Comparison of ENCODE assay signal across 8 cellular contexts in the genomic region with DNA sequence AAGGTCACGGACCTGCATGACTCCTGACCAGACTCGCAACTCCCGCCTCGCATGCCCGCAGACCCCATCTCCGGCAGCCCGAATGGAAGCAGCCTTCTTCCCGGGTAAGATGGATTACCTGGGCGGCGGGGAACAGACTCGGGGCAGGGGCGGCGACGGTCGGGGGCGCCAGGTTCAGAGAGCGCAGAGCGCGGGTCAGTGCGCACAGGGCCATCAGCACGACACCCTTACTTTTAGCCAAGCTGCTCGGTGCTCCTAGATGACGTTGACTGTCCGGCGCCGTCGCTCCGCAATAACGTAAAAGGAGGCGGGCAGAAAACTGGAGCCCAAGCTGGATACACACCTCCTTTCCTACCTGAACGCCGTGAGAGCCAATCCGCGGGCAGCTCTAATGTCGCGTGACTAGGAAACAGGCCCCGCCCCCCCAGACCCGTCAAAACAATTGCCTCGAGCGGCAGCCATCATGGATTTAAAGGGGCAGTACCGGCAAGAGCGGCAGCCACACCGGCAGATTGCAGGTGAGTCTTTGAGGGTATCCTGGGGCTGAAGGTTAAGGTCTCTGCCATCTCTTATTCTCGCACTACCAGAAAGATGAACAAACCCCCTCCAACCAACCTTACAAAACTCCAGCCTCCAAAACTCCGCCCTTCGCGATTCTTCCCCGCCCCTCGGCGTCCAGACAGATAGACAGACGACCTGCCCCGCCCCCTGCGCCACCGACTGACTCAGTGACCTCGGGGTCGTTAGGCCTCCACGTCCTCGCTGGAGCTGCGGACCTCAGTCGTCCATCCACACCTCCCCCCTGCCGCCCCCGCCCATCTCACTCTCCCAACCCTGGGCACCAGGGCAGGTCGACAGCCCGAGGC. TPM values are rescaled to one million over a fixed set of nuclear protein-coding genes. Genes with fewer than 3 reads are reported as not detected.
DNase-seq lines count a peak whose midpoint lies in the region; ATAC-seq and TF ChIP-seq lines count a peak whose summit lies in the region.

A gene (plus strand): TSS at position 464 of the 866 bp plus-strand sequence. CDS start 1,705 bp downstream, outside the sequence.
A gene (minus strand): TSS at position 267 of the 866 bp plus-strand sequence. CDS start 53 bp downstream, at position 214.

- TF ChIP-seq CTCF in LNCaP clone FGC (IDR thresholded peaks at IDR 0.05; ENCODE audit: control insufficient read depth, extremely low read depth, insufficient read depth), result no peak
- TF ChIP-seq CTCF in RWPE1 (conservative IDR thresholded peaks at IDR 0.05; ENCODE audit: low read depth), result no peak
- TF ChIP-seq CTCF in natural killer cell (IDR thresholded peaks at IDR 0.05), result no peak

- DNase-seq in Daoy (ENCODE audit: low read depth), result peak; percentile 99
- peak; percentile 89 for DNase-seq in GOT3 (lab: John Stamatoyannopoulos, UW)
- peak; percentile 95 for DNase-seq in LNCaP clone FGC (ENCODE audit: low read depth)
- peak; percentile 99 for DNase-seq in RWPE1 (ENCODE audit: low spot score)
- peak; percentile 94 for DNase-seq in activated T-helper 9 cell treated with anti-CD3 and anti-CD28 coated beads, Interleukin-2, amount 50 U/mL, for 16 hours (ENCODE audit: low read depth)
- DNase-seq in fibroblast of peridontal ligament (ENCODE audit: extremely low read depth), result peak; percentile 98
- peak; percentile 97 for DNase-seq in natural killer cell
- peak; percentile 98 for DNase-seq in stimulated activated naive CD4-positive, alpha-beta T cell treated with Interleukin-2 at 50 U/mL for 16 hours (lab: John Stamatoyannopoulos, UW)

- H3K9me3 Mint-ChIP-seq in natural killer cell, result no peaks in the 10 kb centered on the region

- H3K4me3 ChIP-seq in LNCaP clone FGC (ENCODE audit: low read depth, low read length), result peak within 1 kb of the TSS; percentile 78

- CTCF ChIA-PET in RWPE1 (lab: Yijun Ruan, JAX), result interaction anchor here (0.7 to 2.9 kb wide), 2 partner anchors 52 to 84 kb away, joined by 3 to 11 read pairs; no protein-coding TSS in a partner anchor

- peak; percentile 94 to 98 (median 96) for ATAC-seq in natural killer cell

- no peaks in the 10 kb centered on the region for H3K27me3 Mint-ChIP-seq in natural killer cell (ENCODE audit: low read depth in 2 of 2)

- H3K27ac ChIP-seq in RWPE1, result peak within 1 kb of the TSS; percentile 85

- intact Hi-C loops in natural killer cell (cut with micrococcal nuclease), result loop anchor here (1.0 to 2.0 kb wide), 4 partner anchors 45 to 313 kb away; a partner anchor contains a TSS

- H3K4me3 Mint-ChIP-seq in natural killer cell, result peak within 1 kb of the TSS; percentile 96

- no peaks in the 10 kb centered on the region for H3K36me3 Mint-ChIP-seq in natural killer cell

- POLR2A ChIA-PET in RWPE1 (lab: Yijun Ruan, JAX; ENCODE audit: low non-redundant PET), result interaction anchor here (0.7 to 0.9 kb wide), 2 partner anchors 17 to 80 kb away, joined by 3 to 6 read pairs; a partner anchor contains a TSS

- H3K4me1 Mint-ChIP-seq in natural killer cell, result peaks cover 21 to 34% of the 10 kb centered on the region in 2 donors

- H3K27ac Mint-ChIP-seq in natural killer cell, result peak within 1 kb of the TSS; percentile 98 to 99

RNA-seq across cellular contexts. Expression of the first gene that starts in this region (rescaled TPM):
- total RNA-seq in Daoy (2014; rRNA removed; shearing (Covaris generic)), result 14.8 and 18.9 TPM in 2 replicates
- 10 to 100 TPM; 35.9 to 39.4 (median 37.4) TPM for total RNA-seq in natural killer cell

RNA-seq across cellular contexts. Expression of the second gene that starts in this region (rescaled TPM):
- total RNA-seq in Daoy (2014; rRNA removed; shearing (Covaris generic)), result 51.3 and 57.0 TPM in 2 replicates
- 10 to 100 TPM; 33.4 to 38.4 (median 33.9) TPM for total RNA-seq in natural killer cell

Comparison
In these comparisons a context has a peak if more than half of its experiments do, and no peak if none do; other contexts are left out.
1. Peak in every context shown above with its lines: DNase-seq, ATAC-seq, H3K4me3 ChIP-seq and H3K27ac ChIP-seq.